ENCODE assay signal across 13 cellular contexts in genomic region chr14:93940437-93940836, GRCh38. TPM values are rescaled to one million over a fixed set of nuclear protein-coding genes. Genes with fewer than 3 reads are reported as not detected.
DNase-seq lines count a peak whose midpoint lies in the region; ATAC-seq and TF ChIP-seq lines count a peak whose summit lies in the region.
"Had no signal": no experiment of that assay in that cellular context is flagged by ENCODE, and none has a peak within 500 bp of the region (broad histone marks: within the 10 kb centered on the region; RNA-seq: fewer than 3 reads in every experiment).

No MANE protein-coding gene starts in this region.

- no peaks in the 10 kb centered on the region for H3K9me1 ChIP-seq in IMR-90 (ENCODE audit: insufficient read depth, low read length)

- H3K27ac Mint-ChIP-seq in activated naive CD8-positive, alpha-beta T cell treated with anti-CD3 and anti-CD28 coated beads, Interleukin-2, amount 50 U/mL, for 24 hours, result peak overlapping the region; percentile 57
- H3K27ac Mint-ChIP-seq in neural progenitor cell, result peak overlapping the region; percentile 55
- 0 out of 7 replicates have a peak overlapping the region, but pooled peaks of 1 of the 3 experiments have one; percentile 36 for H3K27ac Mint-ChIP-seq in H9
- H3K27ac Mint-ChIP-seq: CD8-positive, alpha-beta T cell had no signal

- no peak overlapping the region for H2BK120ac ChIP-seq in IMR-90 (ENCODE audit: low read depth, low read length)
- no peak overlapping the region for H2BK120ac ChIP-seq in H9 (ENCODE audit: low read depth, low read length, poor library complexity, severe bottlenecking)

- peaks cover 17% of the 10 kb centered on the region for H3K4me1 Mint-ChIP-seq in activated naive CD8-positive, alpha-beta T cell treated with anti-CD3 and anti-CD28 coated beads, Interleukin-2, amount 50 U/mL, for 24 hours
- H3K4me1 Mint-ChIP-seq in neural progenitor cell (peaks cover 48% of the 10 kb centered on the region), H9 (peaks cover 18 to 27% of the 10 kb centered on the region in 2 experiments)

- H3K23me2 ChIP-seq in H9 (ENCODE audit: insufficient read length, low read depth, low read length, poor library complexity, severe bottlenecking), result no peaks in the 10 kb centered on the region

- no peaks in the 10 kb centered on the region for H3K9me3 Mint-ChIP-seq in activated naive CD8-positive, alpha-beta T cell treated with anti-CD3 and anti-CD28 coated beads, Interleukin-2, amount 50 U/mL, for 24 hours
- H3K9me3 Mint-ChIP-seq in neural progenitor cell (no peaks in the 10 kb centered on the region), H9 (no peaks in the 10 kb centered on the region)
- H3K9me3 Mint-ChIP-seq: CD8-positive, alpha-beta T cell had no signal

- no peak for ATAC-seq in IMR-90 (ENCODE audit: low read depth)
- no peak for ATAC-seq in activated naive CD8-positive, alpha-beta T cell treated with anti-CD3 and anti-CD28 coated beads, Interleukin-2, amount 50 U/mL, for 24 hours

- no peak overlapping the region for H2BK20ac ChIP-seq in IMR-90 (ENCODE audit: low read depth, low read length)
- H2BK20ac ChIP-seq in H9 (ENCODE audit: low read depth, low read length, poor library complexity, severe bottlenecking), result no peak overlapping the region

- no peak overlapping the region for H4K8ac ChIP-seq in IMR-90 (ENCODE audit: low read depth in 2 of 2, low read length in 2 of 2)
- no peak overlapping the region for H4K8ac ChIP-seq in H9 (replicated peaks; ENCODE audit: insufficient read length, low read depth, low read length)

- H3K4ac ChIP-seq in IMR-90 (ENCODE audit: low read depth, low read length), result 0 out of 2 replicates have a peak overlapping the region, but pooled peaks have one; percentile 5
- no peak overlapping the region for H3K4ac ChIP-seq in H9 (ENCODE audit: low read depth, low read length)

- H3K14ac ChIP-seq in IMR-90 (replicated peaks; ENCODE audit: low read depth, low read length) (no peak overlapping the region), H9 (ENCODE audit: insufficient read depth, low read length) (no peak overlapping the region)

- H2AFZ ChIP-seq in IMR-90 (replicated peaks; ENCODE audit: low read length, poor library complexity), result no peak overlapping the region
- no peak overlapping the region for H2AFZ ChIP-seq in neural progenitor cell (replicated peaks)
- H2AFZ ChIP-seq in H9 (ENCODE audit: low read length), result no peak overlapping the region

- H4K5ac ChIP-seq in IMR-90 (ENCODE audit: low read depth, low read length) (no peak overlapping the region), H9 (ENCODE audit: insufficient read length, low read depth, low read length) (no peak overlapping the region)

- H3K79me2 ChIP-seq in neural progenitor cell (ENCODE audit: low read depth) (no peaks in the 10 kb centered on the region), H9 (ENCODE audit: insufficient read depth, low read length) (no peaks in the 10 kb centered on the region)

- H3K18ac ChIP-seq in IMR-90 (ENCODE audit: low read depth, low read length), result no peak overlapping the region
- H3K18ac ChIP-seq in H9 (ENCODE audit: insufficient read length, low read depth, low read length), result no peak overlapping the region

- CTCF ChIA-PET in IMR-90 (lab: Yijun Ruan, JAX), result interaction anchor here (0.7 to 2.5 kb wide), 14 partner anchors 10 to 196 kb away, joined by 3 to 50 read pairs (median 6); partner anchors contain the start of gene CCDC197

- no peak for TF ChIP-seq POLR2A in IMR-90 (IDR thresholded peaks at IDR 0.05; ENCODE audit: low read depth, low read length)
- no peak for TF ChIP-seq POLR2A in vagina (IDR thresholded peaks at IDR 0.05)

- no peak overlapping the region for H3K4me3 Mint-ChIP-seq in activated naive CD8-positive, alpha-beta T cell treated with anti-CD3 and anti-CD28 coated beads, Interleukin-2, amount 50 U/mL, for 24 hours
- H3K4me3 Mint-ChIP-seq in neural progenitor cell (no peak overlapping the region), H9 (no peak overlapping the region)

- no peak overlapping the region for H3K27ac ChIP-seq in IMR-90 (ENCODE audit: insufficient read depth, low read length)
- no peak overlapping the region for H3K27ac ChIP-seq in neural progenitor cell
- H3K27ac ChIP-seq in vagina, result no peak overlapping the region
- H3K27ac ChIP-seq in H9 (ENCODE audit: insufficient read length, low read depth, low read length), result no peak overlapping the region
- H3K27ac ChIP-seq: 22Rv1 had no signal

- H2BK5ac ChIP-seq in IMR-90 (ENCODE audit: low read depth, low read length, poor library complexity, severe bottlenecking), result no peak overlapping the region
- H2BK5ac ChIP-seq in H9 (ENCODE audit: insufficient read length, low read length), result no peak overlapping the region

- intact Hi-C loops in IMR-90 (cut with micrococcal nuclease), result no loop called here
- intact Hi-C loops in vagina (cut with DNase I), result no loop called here

- H2AK5ac ChIP-seq in IMR-90 (ENCODE audit: low read depth, low read length) (0 out of 2 replicates have a peak overlapping the region, but pooled peaks have one; percentile 72), H9 (ENCODE audit: insufficient read length, low read length) (no peak overlapping the region)

- H3K4me1 ChIP-seq in IMR-90 (ENCODE audit: control insufficient read depth, insufficient read depth, low read length), result peaks cover 7% of the 10 kb centered on the region
- peaks cover 5% of the 10 kb centered on the region for H3K4me1 ChIP-seq in neural progenitor cell
- peaks cover 15% of the 10 kb centered on the region for H3K4me1 ChIP-seq in vagina
- no peaks in the 10 kb centered on the region; the same call in 1 of the 2 replicates for H3K4me1 ChIP-seq in H9 (ENCODE audit: insufficient read depth, low read length)

- H3T11ph ChIP-seq in H9 (ENCODE audit: low read length), result no peak overlapping the region

- H4K91ac ChIP-seq in IMR-90 (ENCODE audit: insufficient read depth, low read depth, low read length) (no peak overlapping the region), H9 (ENCODE audit: insufficient read length, low read depth, low read length) (no peak overlapping the region)

- H3K4me2 ChIP-seq in IMR-90 (ENCODE audit: low read depth, low read length) (no peak overlapping the region), neural progenitor cell (no peak overlapping the region), H9 (ENCODE audit: insufficient read depth, insufficient read length, low read length) (no peak overlapping the region)

- POLR2A ChIA-PET in IMR-90 (lab: Charles Lee; ENCODE audit: unreplicated experiment), result no interaction called here

- H3K36me3 Mint-ChIP-seq in activated naive CD8-positive, alpha-beta T cell treated with anti-CD3 and anti-CD28 coated beads, Interleukin-2, amount 50 U/mL, for 24 hours (ENCODE audit: low read depth), result no peaks in the 10 kb centered on the region
- H3K36me3 Mint-ChIP-seq in neural progenitor cell, result no peaks in the 10 kb centered on the region
- no peaks in the 10 kb centered on the region; a peak in 1 of 7 replicates for H3K36me3 Mint-ChIP-seq in H9 (ENCODE audit: insufficient read depth in 1 of 3, low read depth in 3 of 3)
- H3K36me3 Mint-ChIP-seq: CD8-positive, alpha-beta T cell had no signal

- peak overlapping the region; percentile 5 for H2AK9ac ChIP-seq in IMR-90 (replicated peaks; ENCODE audit: low read depth, low read length, poor library complexity)

- H2BK15ac ChIP-seq in IMR-90 (ENCODE audit: low read depth, low read length) (peak overlapping the region; percentile 40; the same call in 1 of the 3 replicates), H9 (ENCODE audit: low read depth, low read length) (no peak overlapping the region)

- H2BK12ac ChIP-seq in H9 (ENCODE audit: insufficient read length, low read depth, low read length), result no peak overlapping the region

- no CpG with 5 or more reads among the region's 6 CpGs for WGBS in IMR-90 (ENCODE audit: extremely low coverage in 2 of 2, insufficient read length in 1 of 2), 2 experiments
- no CpG with 5 or more reads among the region's 6 CpGs for WGBS in H9 (ENCODE audit: extremely low coverage, insufficient read length, low lambda C conversion rate)

- no peaks in the 10 kb centered on the region for H3K9me3 ChIP-seq in IMR-90 (ENCODE audit: control insufficient read depth, insufficient read depth, low read length)
- no peaks in the 10 kb centered on the region for H3K9me3 ChIP-seq in neural progenitor cell (ENCODE audit: low read depth)
- H3K9me3 ChIP-seq in vagina, result no peaks in the 10 kb centered on the region
- H3K9me3 ChIP-seq in H9 (ENCODE audit: control insufficient read depth, low read depth, low read length), result no peaks in the 10 kb centered on the region

- H3K56ac ChIP-seq in IMR-90 (ENCODE audit: extremely low read depth, insufficient read depth, low read length), result no peak overlapping the region
- no peak overlapping the region for H3K56ac ChIP-seq in H9 (ENCODE audit: insufficient read length, low read depth, low read length)

- peaks cover 24% of the 10 kb centered on the region; the same call in 1 of the 2 replicates for H3K27me3 ChIP-seq in IMR-90 (ENCODE audit: control insufficient read depth, insufficient read depth, low read length)
- peaks cover 32% of the 10 kb centered on the region for H3K27me3 ChIP-seq in neural progenitor cell
- no peaks in the 10 kb centered on the region for H3K27me3 ChIP-seq in vagina
- peaks cover 5% of the 10 kb centered on the region; the same call in 1 of the 2 replicates for H3K27me3 ChIP-seq in H9 (ENCODE audit: insufficient read depth, low read length)

- dilution Hi-C loops in IMR-90 (cut with HindIII; ENCODE audit: low sequenced_read_pairs, unreplicated experiment), result no loop called here

- no peaks in the 10 kb centered on the region for H3K36me3 ChIP-seq in IMR-90 (ENCODE audit: control insufficient read depth, insufficient read depth, low read length)
- no peaks in the 10 kb centered on the region for H3K36me3 ChIP-seq in neural progenitor cell
- H3K36me3 ChIP-seq in vagina, result no peaks in the 10 kb centered on the region

- no peaks in the 10 kb centered on the region for H3K79me1 ChIP-seq in IMR-90 (ENCODE audit: low read depth in 1 of 2, low read length in 2 of 2)
- no peaks in the 10 kb centered on the region for H3K79me1 ChIP-seq in H9 (ENCODE audit: insufficient read depth, low read depth, low read length, poor library complexity, severe bottlenecking)

- peaks cover 12% of the 10 kb centered on the region for H3F3A ChIP-seq in neural progenitor cell (ENCODE audit: low read depth)

- H4K20me1 ChIP-seq in IMR-90 (ENCODE audit: insufficient read depth, low read length), result peaks cover 3% of the 10 kb centered on the region; the same call in 1 of the 2 replicates
- H4K20me1 ChIP-seq in neural progenitor cell (ENCODE audit: low read depth), result no peaks in the 10 kb centered on the region
- H4K20me1 ChIP-seq in H9 (ENCODE audit: control insufficient read depth, insufficient read depth, insufficient read length), result no peaks in the 10 kb centered on the region

- no peak overlapping the region for H3K4me3 ChIP-seq in IMR-90 (ENCODE audit: insufficient read depth, low read depth, low read length)
- no peak overlapping the region for H3K4me3 ChIP-seq in neural progenitor cell
- H3K4me3 ChIP-seq in vagina, result no peak overlapping the region

- peaks cover 25% of the 10 kb centered on the region for H3K27me3 Mint-ChIP-seq in activated naive CD8-positive, alpha-beta T cell treated with anti-CD3 and anti-CD28 coated beads, Interleukin-2, amount 50 U/mL, for 24 hours
- H3K27me3 Mint-ChIP-seq in neural progenitor cell (ENCODE audit: insufficient read depth, low read depth) (peaks cover 23% of the 10 kb centered on the region), H9 (ENCODE audit: low read depth) (peaks cover 39% of the 10 kb centered on the region)

- no peak for TF ChIP-seq RAD21 in IMR-90 (IDR thresholded peaks at IDR 0.05; ENCODE audit: low read length)

- no peak for TF ChIP-seq CTCF in IMR-90 (conservative IDR thresholded peaks at IDR 0.05; ENCODE audit: low read depth, low read length)
- no peak for TF ChIP-seq CTCF in neural progenitor cell (IDR thresholded peaks at IDR 0.05)
- TF ChIP-seq CTCF in vagina (IDR thresholded peaks at IDR 0.05), result no peak
- no peak for TF ChIP-seq CTCF in H9 (conservative IDR thresholded peaks at IDR 0.05)

- H3K23ac ChIP-seq in IMR-90 (ENCODE audit: low read depth, low read length), result no peak overlapping the region
- H3K23ac ChIP-seq in H9 (ENCODE audit: insufficient read length, low read depth, low read length), result no peak overlapping the region

- no TSS peak for BruUV-seq in IMR-90 (replicated peaks; lab: Mats Ljungman, UMichigan)

- no peak overlapping the region for H3K9ac ChIP-seq in IMR-90 (ENCODE audit: low read depth, low read length)
- no peak overlapping the region for H3K9ac ChIP-seq in neural progenitor cell
- H3K9ac ChIP-seq in H9 (ENCODE audit: extremely low read depth, insufficient read length, low read length), result no peak overlapping the region

- in situ Hi-C loops in IMR-90 (cut with MboI; ENCODE audit: low sequenced_read_pairs), result loop anchor here (5.0 to 10.0 kb wide), 2 partner anchors 62 to 194 kb away; no protein-coding TSS in a partner anchor

- DNase-seq in DMS53 (lab: John Stamatoyannopoulos, UW) (peak; percentile 8), DMS53 treated with DMSO at 0.1 percent for 48 hours (lab: John Stamatoyannopoulos, UW; ENCODE audit: unreplicated experiment) (no peak), IMR-90 (no peak), neural progenitor cell (ENCODE audit: low spot score) (no peak), vagina (ENCODE audit: extremely low spot score in 2 of 2) (no peak), H9 (no peak), NOMO-1 treated with dmso at 0.1 percent for 144 hours (lab: John Stamatoyannopoulos, UW; ENCODE audit: unreplicated experiment) (no peak)
- no peak for DNase-seq in activated naive CD8-positive, alpha-beta T cell treated with anti-CD3 and anti-CD28 coated beads, Interleukin-2, amount 50 U/mL, for 24 hours
- DNase-seq: activated gamma-delta T cell treated with Interleukin-2 at 50 U/mL for 16 hours; CD8-positive, alpha-beta T cell had no signal

RNA-seq across cellular contexts. Expression of gene FAM181A, which starts 13.3 kb away (rescaled TPM):
- not detected in 2 replicates for total RNA-seq in IMR-90 (2012; rRNA removed)
- not detected in 2 replicates for polyA plus RNA-seq in IMR-90 (2012; rRNA removed)
- not detected in 2 replicates for polyA plus RNA-seq in IMR-90 (2012; cell fraction: cytosol; rRNA removed)
- not detected in 2 replicates for polyA plus RNA-seq in IMR-90 (2012; cell fraction: nucleus; rRNA removed; ENCODE audit: low replicate concordance)
- total RNA-seq in neural progenitor cell (ENCODE audit: low replicate concordance), result not detected in 2 replicates
- not detected for total RNA-seq in vagina
- total RNA-seq in H9 (2021), result not detected in 2 replicates
- total RNA-seq: cardiac septum; CD8-positive, alpha-beta T cell; OCI-LY7 had no signal

RNA-seq across cellular contexts. Expression of gene ASB2, which starts 35.9 kb away (rescaled TPM):
- total RNA-seq in IMR-90 (2012; rRNA removed), result 0.54 and 0.83 TPM in 2 replicates
- polyA plus RNA-seq in IMR-90 (2012; rRNA removed), result 0.77 and 0.98 TPM in 2 replicates
- polyA plus RNA-seq in IMR-90 (2012; cell fraction: cytosol; rRNA removed), result 0.42 and 0.78 TPM in 2 replicates
- 1.3 and 3.4 TPM in 2 replicates for polyA plus RNA-seq in IMR-90 (2012; cell fraction: nucleus; rRNA removed; ENCODE audit: low replicate concordance)
- total RNA-seq in neural progenitor cell (ENCODE audit: low replicate concordance), result 0.62 TPM in 1 of 2 replicates, not detected in the other
- 24.1 TPM for total RNA-seq in vagina
- 0.35 and 1.3 TPM in 2 replicates for total RNA-seq in H9 (2021)

RNA-seq across cellular contexts. Expression of gene CCDC197, which starts 56.7 kb away (rescaled TPM):
- total RNA-seq in IMR-90 (2012; rRNA removed) (not detected in 2 replicates), neural progenitor cell (ENCODE audit: low replicate concordance) (not detected in 2 replicates), vagina (not detected), H9 (2021) (not detected in 2 replicates)
- polyA plus RNA-seq in IMR-90 (2012; rRNA removed), result not detected in 2 replicates
- polyA plus RNA-seq in IMR-90 (2012; cell fraction: cytosol; rRNA removed), result not detected in 2 replicates
- not detected in 2 replicates for polyA plus RNA-seq in IMR-90 (2012; cell fraction: nucleus; rRNA removed; ENCODE audit: low replicate concordance)
- total RNA-seq: CD8-positive, alpha-beta T cell; OCI-LY7 had no signal

Comparison
In these comparisons a context has a peak if more than half of its experiments do, and no peak if none do; other contexts are left out.
1. RNA of gene ASB2, which starts 35.9 kb away (total RNA-seq): 24.1 TPM in vagina (single experiment); 0.54 to 0.83 TPM in IMR-90, 0.35 to 1.3 TPM in H9 and 0.62 TPM in neural progenitor cell; every median in the first group is over 10 times any median in the second.